16 cellular contexts compared by ENCODE assay signal in genomic region chr7:101651116-101651515, GRCh38. TPM values are rescaled to one million over a fixed set of nuclear protein-coding genes. Genes with fewer than 3 reads are reported as not detected.
DNase-seq lines count a peak whose midpoint lies in the region; ATAC-seq, FAIRE-seq and TF ChIP-seq lines count a peak whose summit lies in the region.
"Had no signal": no experiment of that assay in that cellular context is flagged by ENCODE, and none has a peak within 500 bp of the region (broad histone marks: within the 10 kb centered on the region; RNA-seq: fewer than 3 reads in every experiment).

No MANE protein-coding gene starts in this region.

- H3K4me3 Mint-ChIP-seq in astrocyte (ENCODE audit: unreplicated experiment), result no peak overlapping the region
- H3K4me3 Mint-ChIP-seq: H9 had no signal

- H3K9me2 ChIP-seq in Karpas-422 (replicated peaks; ENCODE audit: insufficient read depth, low read length), result no peaks in the 10 kb centered on the region

- peaks cover 29% of the 10 kb centered on the region for H3K27me3 Mint-ChIP-seq in astrocyte (ENCODE audit: low read depth, unreplicated experiment)

- no peaks in the 10 kb centered on the region for H3K36me3 Mint-ChIP-seq in astrocyte (ENCODE audit: low read depth, unreplicated experiment)

- H3K79me2 ChIP-seq in Karpas-422 (ENCODE audit: low read length), result no peaks in the 10 kb centered on the region
- H3K79me2 ChIP-seq in astrocyte (ENCODE audit: insufficient read depth, low read length), result no peaks in the 10 kb centered on the region

- no peaks in the 10 kb centered on the region for H3K4me1 Mint-ChIP-seq in astrocyte (ENCODE audit: low read depth, unreplicated experiment)

- H3K4me3 ChIP-seq in Karpas-422 (ENCODE audit: low read length) (peak overlapping the region; percentile 46; the same call in 1 of the 2 replicates), astrocyte (ENCODE audit: insufficient read depth, low read depth, low read length) (no peak overlapping the region), retinal pigment epithelial cell (ENCODE audit: low read length) (peak overlapping the region; percentile 30), HAP-1 (no peak overlapping the region)

- no peak for FAIRE-seq in astrocyte (lab: Jason Lieb, UNC)
- FAIRE-seq: HTR-8/SVneo had no signal

- H3K27ac ChIP-seq in Karpas-422 (ENCODE audit: low read length) (peak overlapping the region; percentile 75), astrocyte (ENCODE audit: low read depth, low read length) (no peak overlapping the region)

- H3K9me3 Mint-ChIP-seq in astrocyte (ENCODE audit: unreplicated experiment), result no peaks in the 10 kb centered on the region
- H3K9me3 Mint-ChIP-seq: H9 had no signal

- no peak overlapping the region for H3K27ac Mint-ChIP-seq in astrocyte (ENCODE audit: unreplicated experiment)

- H3K36me3 ChIP-seq in Karpas-422 (ENCODE audit: insufficient read depth, low read length) (no peaks in the 10 kb centered on the region), astrocyte (ENCODE audit: insufficient read depth, low read length) (no peaks in the 10 kb centered on the region), HAP-1 (replicated peaks) (no peaks in the 10 kb centered on the region)

- in situ Hi-C loops in HAP-1 (cut with MboI; ENCODE audit: low sequenced_read_pairs), result no loop called here

- H3K9ac ChIP-seq in Karpas-422 (ENCODE audit: low read length), result peak overlapping the region; percentile 42
- H3K9ac ChIP-seq in astrocyte (ENCODE audit: low read length), result no peak overlapping the region

- TF ChIP-seq CTCF in astrocyte (IDR thresholded peaks at IDR 0.05; ENCODE audit: insufficient read depth, low read depth, low read length), result no peak
- TF ChIP-seq CTCF in retinal pigment epithelial cell (conservative IDR thresholded peaks at IDR 0.05; ENCODE audit: low read depth, low read length), result no peak
- TF ChIP-seq CTCF in GM20000 (IDR thresholded peaks at IDR 0.05; ENCODE audit: extremely low read depth, missing control alignments), result no peak

- H4K20me1 ChIP-seq in Karpas-422 (ENCODE audit: insufficient read depth, low read depth, low read length), result no peaks in the 10 kb centered on the region
- H4K20me1 ChIP-seq in astrocyte (ENCODE audit: insufficient read depth, low read length), result no peaks in the 10 kb centered on the region

- no peak for ATAC-seq in HG02678 (IDR thresholded peaks at IDR 0.05; ENCODE audit: unreplicated experiment)

- no peaks in the 10 kb centered on the region for H3K27me3 ChIP-seq in Karpas-422 (ENCODE audit: low read length)
- H3K27me3 ChIP-seq in astrocyte (ENCODE audit: insufficient read depth, low read length), result no peaks in the 10 kb centered on the region
- no peaks in the 10 kb centered on the region for H3K27me3 ChIP-seq in HAP-1 (ENCODE audit: low read depth)

- DNase-seq in D341Med (ENCODE audit: low spot score) (peak; percentile 30), Karpas-422 (no peak), astrocyte (ENCODE audit: low read depth) (no peak), retinal pigment epithelial cell (ENCODE audit: low read depth) (no peak), GM20000 (ENCODE audit: low spot score) (no peak), GM19240 (ENCODE audit: insufficient read length, low spot score) (no peak), HAP-1 (ENCODE audit: low spot score in 2 of 2) (no peak)
- DNase-seq: DMS153, H9, KG1, NCI-H1417, NCI-H2029, NCI-H510A treated with DMSO at 0.1 percent for 48 hours, T-helper 1 cell had no signal

- H2AFZ ChIP-seq in Karpas-422 (ENCODE audit: low read length) (no peak overlapping the region), astrocyte (ENCODE audit: low read depth, low read length) (no peak overlapping the region)

- H3K9me3 ChIP-seq in Karpas-422 (ENCODE audit: low read length) (no peaks in the 10 kb centered on the region), astrocyte (ENCODE audit: insufficient read depth, low read depth, low read length) (no peaks in the 10 kb centered on the region), HAP-1 (no peaks in the 10 kb centered on the region)

- H3K4me1 ChIP-seq in Karpas-422 (ENCODE audit: low read length) (peaks cover 22% of the 10 kb centered on the region), astrocyte (ENCODE audit: insufficient read depth, low read length) (no peaks in the 10 kb centered on the region), HAP-1 (peaks cover 8% of the 10 kb centered on the region)

- H3K4me2 ChIP-seq in Karpas-422 (ENCODE audit: low read depth, low read length, poor library complexity, severe bottlenecking), result peak overlapping the region; percentile 60
- peak overlapping the region; percentile 20 for H3K4me2 ChIP-seq in astrocyte (ENCODE audit: low read length)

RNA-seq across cellular contexts. Expression of gene MYL10, which starts 22.0 kb away (rescaled TPM):
- not detected in 2 replicates for total RNA-seq in Karpas-422 (2014; rRNA removed; shearing (Covaris generic); ENCODE audit: low replicate concordance)
- total RNA-seq in astrocyte, result 0.73 and 2.8 TPM in 2 replicates

Comparison
In these comparisons a context has a peak if more than half of its experiments do, and no peak if none do; other contexts are left out.
1. H3K4me3 ChIP-seq: peak in Karpas-422 (single experiment) and retinal pigment epithelial cell (single experiment); none in astrocyte (single experiment) and HAP-1 (single experiment).